Comparison of ENCODE assay signal across 36 cellular contexts in genomic region chr13:27855381-27855780, GRCh38.
"Had no signal": no experiment of that assay in that cellular context is flagged by ENCODE, and none has a peak within 500 bp of the region (broad histone marks: within the 10 kb centered on the region; RNA-seq: fewer than 3 reads in every experiment).

No MANE protein-coding gene starts in this region.

- H3K4me3 ChIP-seq: MG63 had no signal

- DNase-seq: Karpas-422, Kasumi-1, MG63, MM.1S, MV-4-11, NCI-H1048, NCI-H1092, NCI-H1092 treated with DMSO at 0.1 percent for 48 hours, NCI-H1105, NCI-H1105 treated with DMSO at 0.1 percent for 48 hours, NCI-H1417, NCI-H1417 treated with DMSO at 0.1 percent for 48 hours, NCI-H1436, NCI-H1436 treated with DMSO at 0.1 percent for 48 hours, NCI-H146, NCI-H1694, NCI-H1694 treated with DMSO at 0.1 percent for 48 hours, NCI-H187, NCI-H187 treated with DMSO at 0.1 percent for 48 hours, NCI-H1930, NCI-H2029, NCI-H2029 treated with DMSO at 0.1 percent for 48 hours, NCI-H2081, NCI-H2081 treated with DMSO at 0.1 percent for 48 hours, NCI-H2107, NCI-H2171, NCI-H2171 treated with DMSO at 0.1 percent for 48 hours, NCI-H2227 treated with DMSO at 0.1 percent for 48 hours, NCI-H226, NCI-H345, NCI-H446, NCI-H446 treated with DMSO at 0.1 percent for 48 hours, NCI-H510A, NCI-H510A treated with DMSO at 0.1 percent for 48 hours, NCI-H524, NCI-H524 treated with DMSO at 0.1 percent for 48 hours had no signal

- H3K9me3 ChIP-seq: MG63 had no signal

- H3K36me3 ChIP-seq: MG63 had no signal
